25 cellular contexts compared by ENCODE assay signal in the genomic region with DNA sequence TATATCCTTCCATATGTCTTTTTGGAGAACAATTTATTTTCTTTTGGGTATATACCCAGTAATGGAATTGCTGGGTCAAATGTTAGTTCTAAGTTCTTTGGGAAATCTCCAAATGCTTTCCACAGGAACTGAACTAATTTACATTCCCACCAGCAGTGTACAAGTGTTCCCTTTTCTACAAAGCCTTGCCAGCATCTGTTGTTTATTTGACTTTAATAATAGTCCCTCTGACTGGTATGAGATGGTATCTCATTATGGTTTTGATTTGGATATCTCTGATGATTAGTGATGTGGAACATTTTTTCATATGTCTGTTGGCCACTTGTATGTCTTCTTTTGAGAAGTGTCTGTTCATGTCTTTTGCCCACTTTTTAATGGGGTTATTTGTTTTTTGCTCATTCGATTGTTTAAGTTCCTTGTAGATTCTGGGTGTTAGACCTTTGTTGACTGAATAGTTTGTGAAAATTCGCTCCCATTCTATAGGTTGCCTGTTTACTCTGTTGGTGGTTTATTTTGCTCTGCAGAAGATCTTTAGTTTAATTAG. TPM values are rescaled to one million over a fixed set of nuclear protein-coding genes. Genes with fewer than 3 reads are reported as not detected.
DNase-seq lines count a peak whose midpoint lies in the region; ATAC-seq, FAIRE-seq and TF ChIP-seq lines count a peak whose summit lies in the region.
"Had no signal": no experiment of that assay in that cellular context is flagged by ENCODE, and none has a peak within 500 bp of the region (broad histone marks: within the 10 kb centered on the region; RNA-seq: fewer than 3 reads in every experiment).

No MANE protein-coding gene starts in this region.

- no peak overlapping the region for H2AFZ ChIP-seq in keratinocyte (ENCODE audit: control insufficient read depth, low read length)
- H2AFZ ChIP-seq: GM23248 had no signal

- H3K4me3 ChIP-seq in AG10803 (ENCODE audit: low read length) (no peak overlapping the region), keratinocyte (ENCODE audit: control insufficient read depth in 2 of 3, extremely low read depth in 1 of 3, insufficient read depth in 2 of 3, low read depth in 1 of 3, low read length in 3 of 3) (no peak overlapping the region)
- H3K4me3 ChIP-seq: BLaER1, GM12878, GM23248 had no signal

- no peak overlapping the region for H3K27ac ChIP-seq in keratinocyte (ENCODE audit: control insufficient read depth, insufficient read depth, low read length)
- H3K27ac ChIP-seq: BLaER1, GM23248, HL-60, KMS-11, RWPE1 had no signal

- H4K20me1 ChIP-seq in keratinocyte (ENCODE audit: control insufficient read depth, extremely low read depth, insufficient read depth, low read length) = no peaks in the 10 kb centered on the region
- H4K20me1 ChIP-seq: BLaER1 had no signal

- FAIRE-seq in keratinocyte (lab: Jason Lieb, UNC) = peak; percentile 9
- FAIRE-seq: GM12878 had no signal

- no peaks in the 10 kb centered on the region for H3K9me3 ChIP-seq in keratinocyte (ENCODE audit: control insufficient read depth, low read depth, low read length)

- no peaks in the 10 kb centered on the region for H3K27me3 ChIP-seq in keratinocyte (ENCODE audit: control insufficient read depth, extremely low read depth, insufficient read depth, low read length)
- H3K27me3 ChIP-seq: BLaER1 had no signal

- DNase-seq in AG10803 (ENCODE audit: low read depth) (peak; percentile 47), EL (peak; percentile 26), RPMI7951 (ENCODE audit: low read depth) (peak; percentile 73), keratinocyte (ENCODE audit: low read depth, low spot score) (no peak), activated T-cell treated with anti-CD3 and anti-CD28 coated beads for 4 hours (no peak)
- DNase-seq: CD4-positive, CD25-positive, alpha-beta regulatory T cell; GDM1; GM23248; H7; NCI-H1048; NCI-H1417; NCI-H1694; NCI-H2029 treated with DMSO at 0.1 percent for 48 hours; NCI-H2171; NCI-H226; NCI-H510A treated with DMSO at 0.1 percent for 48 hours; NCI-H774; SIG-M5 had no signal

- no peaks in the 10 kb centered on the region for H3K9me1 ChIP-seq in keratinocyte (ENCODE audit: control insufficient read depth, extremely low read depth, insufficient read depth, low read length)

- H3K36me3 ChIP-seq in keratinocyte (ENCODE audit: control insufficient read depth in 2 of 2, extremely low read depth in 1 of 2, insufficient read depth in 2 of 2, low read length in 2 of 2) = no peaks in the 10 kb centered on the region
- H3K36me3 ChIP-seq: BLaER1 had no signal

- ATAC-seq in HG03280 (IDR thresholded peaks at IDR 0.05; ENCODE audit: unreplicated experiment) (no peak), HG02759 (IDR thresholded peaks at IDR 0.05; ENCODE audit: unreplicated experiment) (no peak)
- ATAC-seq: GM12878 had no signal

- dilution Hi-C loops in keratinocyte (cut with MboI; ENCODE audit: extremely low pct_ligation_motif_present, low sequenced_read_pairs) = no loop called here

- H3K4me1 ChIP-seq in keratinocyte (ENCODE audit: control insufficient read depth, extremely low read depth, insufficient read depth, low read length) = peaks cover 28% of the 10 kb centered on the region
- H3K4me1 ChIP-seq: BLaER1 had no signal

- H3K79me2 ChIP-seq in keratinocyte (ENCODE audit: control insufficient read depth, insufficient read depth, low read length) = no peaks in the 10 kb centered on the region

- no peak overlapping the region for H3K9ac ChIP-seq in keratinocyte (ENCODE audit: control insufficient read depth, extremely low read depth, insufficient read depth, low read length)
- H3K9ac ChIP-seq: BLaER1, GM23248, KMS-11 had no signal

- H3K4me2 ChIP-seq in keratinocyte (ENCODE audit: control insufficient read depth, extremely low read depth, insufficient read depth, low read depth, low read length) = no peak overlapping the region
- H3K4me2 ChIP-seq: BLaER1, KMS-11 had no signal

- TF ChIP-seq CTCF in AG10803 (conservative IDR thresholded peaks at IDR 0.05; ENCODE audit: low read length) (no peak), keratinocyte (optimal IDR thresholded peaks at IDR 0.05 in 1 of 3, IDR thresholded peaks at IDR 0.05 in 1 of 3, conservative IDR thresholded peaks at IDR 0.05 in 1 of 3; ENCODE audit: extremely low read depth in 1 of 3, insufficient read depth in 2 of 3, low read length in 3 of 3) (no peak)

RNA-seq across cellular contexts. Expression of a gene that starts 48.4 kb away (rescaled TPM):
- 119 and 142 TPM in 2 replicates for total RNA-seq in RPMI7951 (2014; rRNA removed; shearing (Covaris generic))
- 29.7 to 61.1 TPM (median 57.2 TPM) in 3 replicates for polyA plus RNA-seq in keratinocyte
- 294 TPM for polyA plus RNA-seq in keratinocyte (2011; ENCODE audit: low read depth)
- 29.0 and 46.3 TPM in 2 replicates for polyA plus RNA-seq in keratinocyte (2011; cell fraction: cytosol; rRNA removed)
- polyA plus RNA-seq in keratinocyte (2011; cell fraction: nucleus; rRNA removed) = 37.4 and 69.0 TPM in 2 replicates
- 28.0 and 849 TPM in 2 replicates for polyA plus RNA-seq in keratinocyte (2012; ENCODE audit: low replicate concordance)
- polyA minus RNA-seq in keratinocyte = 5.7 to 55.0 TPM (median 30.0 TPM) in 3 replicates
- 16.1 TPM for polyA minus RNA-seq in keratinocyte (2011; cell fraction: cytosol; rRNA and poly(A)+ RNA removed)
- 31.0 and 41.1 TPM in 2 replicates for polyA minus RNA-seq in keratinocyte (2011; cell fraction: nucleus; rRNA and poly(A)+ RNA removed)
- polyA plus RNA-seq: CD4-positive, CD25-positive, alpha-beta regulatory T cell had no signal

Comparison
In these comparisons a context has a peak if more than half of its experiments do, and no peak if none do; other contexts are left out.
1. DNase-seq: peak in AG10803 (single experiment), EL (single experiment) and RPMI7951 (single experiment); none in keratinocyte (single experiment) and activated T-cell treated with anti-CD3 and anti-CD28 coated beads for 4 hours (single experiment).